12 cellular contexts compared by ENCODE assay signal in the genomic region with DNA sequence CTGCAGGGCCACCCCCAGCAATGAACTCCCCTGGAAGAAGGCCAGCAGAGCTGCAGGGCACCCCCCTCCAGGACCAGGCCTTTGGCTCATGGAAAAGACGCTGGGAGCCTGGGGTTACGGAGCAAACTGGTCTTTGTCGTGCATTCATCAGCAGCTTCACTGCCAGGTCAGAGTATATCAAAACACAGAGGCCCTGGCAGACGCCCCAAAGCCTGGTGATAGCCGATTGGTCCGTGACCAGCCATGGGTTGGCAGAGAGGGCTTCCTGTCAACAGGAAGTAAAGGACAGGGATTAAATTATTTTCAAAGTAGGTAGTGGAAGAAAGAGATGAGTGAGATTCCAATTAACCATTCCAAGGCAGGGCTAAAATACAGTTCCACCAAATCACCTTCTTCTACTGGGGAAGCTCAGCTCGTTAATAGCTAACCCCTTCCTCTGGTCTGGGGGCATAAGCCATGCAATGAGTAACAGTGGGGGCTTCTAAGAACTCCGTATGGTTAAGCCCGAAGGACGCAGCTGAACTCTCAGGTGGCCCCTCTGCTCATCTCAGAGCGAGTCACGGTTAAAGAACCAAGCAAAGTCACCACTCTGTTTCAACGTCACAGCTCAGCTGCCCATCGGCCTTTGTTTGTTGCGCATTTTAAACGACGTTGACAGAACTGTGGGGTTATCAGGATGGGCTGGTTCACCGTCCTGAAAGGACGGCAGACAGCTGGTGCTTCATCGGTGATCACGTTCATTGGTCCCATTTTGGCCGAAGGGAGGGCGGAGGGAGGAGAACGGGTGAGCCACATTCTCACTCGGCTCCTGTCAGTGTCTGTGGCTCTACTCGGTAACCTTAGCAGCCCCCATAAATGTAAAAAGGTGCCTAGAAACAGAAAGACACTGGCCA. TPM values are rescaled to one million over a fixed set of nuclear protein-coding genes. Genes with fewer than 3 reads are reported as not detected.
A peak's percentile ranks its signal among the peaks of the same experiment; 100 is the strongest.
DNase-seq lines count a peak whose midpoint lies in the region; ATAC-seq and TF ChIP-seq lines count a peak whose summit lies in the region.
"Had no signal": no experiment of that assay in that cellular context is flagged by ENCODE, and none has a peak within 500 bp of the region (broad histone marks: within the 10 kb centered on the region; RNA-seq: fewer than 3 reads in every experiment).

No MANE protein-coding gene starts in this region.

- H3K27me3 Mint-ChIP-seq in CD8-positive, alpha-beta T cell (ENCODE audit: low read depth): no peaks in the 10 kb centered on the region
- H3K27me3 Mint-ChIP-seq: activated CD4-positive, alpha-beta T cell treated with anti-CD3 and anti-CD28 coated beads, Interleukin-2, amount 10 ng/mL, durations not matched to agents 24 days and 14 days had no signal

- no peaks in the 10 kb centered on the region for H3K36me3 ChIP-seq in CD8-positive, alpha-beta T cell (ENCODE audit: insufficient read depth, low read length)
- H3K36me3 ChIP-seq in adrenal gland (replicated peaks in 1 of 2) (no peaks in the 10 kb centered on the region), heart left ventricle (no peaks in the 10 kb centered on the region)

- H3K4me3 Mint-ChIP-seq in CD8-positive, alpha-beta T cell: no peak overlapping the region
- H3K4me3 Mint-ChIP-seq: activated CD4-positive, alpha-beta T cell treated with anti-CD3 and anti-CD28 coated beads, Interleukin-2, amount 10 ng/mL, durations not matched to agents 24 days and 14 days had no signal

- peaks cover 5% of the 10 kb centered on the region for H3K4me1 ChIP-seq in CD8-positive, alpha-beta T cell (ENCODE audit: insufficient read depth, low read length)
- H3K4me1 ChIP-seq in adrenal gland (replicated peaks in 1 of 2): peaks cover 0 to 19% of the 10 kb centered on the region in 2 donors
- peaks cover 0 to 53% (median 26%) of the 10 kb centered on the region in 12 donors for H3K4me1 ChIP-seq in heart left ventricle

- no peak overlapping the region for H3K27ac ChIP-seq in CD8-positive, alpha-beta T cell (ENCODE audit: low read depth, low read length)
- peak overlapping the region in 3 of 5 donors; percentile 13 to 73 (median 65) for H3K27ac ChIP-seq in adrenal gland
- H3K27ac ChIP-seq in heart left ventricle: peak overlapping the region; percentile 57 to 95 (median 85)

- intact Hi-C loops in CD8-positive, alpha-beta T cell (cut with DNase I, micrococcal nuclease): no loop called here
- intact Hi-C loops in adrenal gland (cut with DNase I): no loop called here
- intact Hi-C loops in heart left ventricle (cut with DNase I): no loop called here

- H3K9me3 ChIP-seq in CD8-positive, alpha-beta T cell (ENCODE audit: low read length): no peaks in the 10 kb centered on the region
- H3K9me3 ChIP-seq in adrenal gland (replicated peaks in 1 of 3) (no peaks in the 10 kb centered on the region), heart left ventricle (no peaks in the 10 kb centered on the region)

- CTCF ChIA-PET in CD8-positive, alpha-beta T cell (lab: Charles Lee): interaction anchor here (0.9 kb wide), 1 partner anchor 124 kb away, joined by 3 read pairs; no protein-coding TSS in a partner anchor

- TF ChIP-seq CTCF in CD8-positive, alpha-beta T cell (IDR thresholded peaks at IDR 0.05): no peak
- no peak for TF ChIP-seq CTCF in adrenal gland (IDR thresholded peaks at IDR 0.05)
- TF ChIP-seq CTCF in heart left ventricle (IDR thresholded peaks at IDR 0.05): no peak

- WGBS in adrenal gland, 4 donors: 50 to 64% (median 63%) methylated on average over 26 of the region's 26 CpGs
- WGBS in heart left ventricle, 4 donors: 29 to 36% (median 29%) methylated on average over 26 of the region's 26 CpGs

- H3K4me3 ChIP-seq in CD8-positive, alpha-beta T cell (ENCODE audit: low read depth, low read length): no peak overlapping the region
- H3K4me3 ChIP-seq in adrenal gland (no peak overlapping the region), heart left ventricle (peak overlapping the region in 9 of 12 donors; percentile 12 to 41 (median 22))

- H3K27me3 ChIP-seq in CD8-positive, alpha-beta T cell (ENCODE audit: insufficient read depth, low read length): no peaks in the 10 kb centered on the region
- H3K27me3 ChIP-seq in adrenal gland (no peaks in the 10 kb centered on the region), heart left ventricle (no peaks in the 10 kb centered on the region)

- H3K27ac Mint-ChIP-seq in CD8-positive, alpha-beta T cell: peak overlapping the region; percentile 10
- H3K27ac Mint-ChIP-seq: activated CD4-positive, alpha-beta T cell treated with anti-CD3 and anti-CD28 coated beads, Interleukin-2, amount 10 ng/mL, durations not matched to agents 24 days and 14 days had no signal

- no peaks in the 10 kb centered on the region for H3K9me3 Mint-ChIP-seq in CD8-positive, alpha-beta T cell
- H3K9me3 Mint-ChIP-seq: activated CD4-positive, alpha-beta T cell treated with anti-CD3 and anti-CD28 coated beads, Interleukin-2, amount 10 ng/mL, durations not matched to agents 24 days and 14 days had no signal

- POLR2A ChIA-PET in CD8-positive, alpha-beta T cell (lab: Charles Lee): interaction anchor here (0.6 kb wide), 1 partner anchor 188 kb away, joined by 3 read pairs; no protein-coding TSS in a partner anchor

- H3K36me3 Mint-ChIP-seq in CD8-positive, alpha-beta T cell: peaks cover 4% of the 10 kb centered on the region

- H3K4me1 Mint-ChIP-seq in CD8-positive, alpha-beta T cell (ENCODE audit: low read depth): peaks cover 50% of the 10 kb centered on the region
- H3K4me1 Mint-ChIP-seq: activated CD4-positive, alpha-beta T cell treated with anti-CD3 and anti-CD28 coated beads, Interleukin-2, amount 10 ng/mL, durations not matched to agents 24 days and 14 days had no signal

- DNase-seq in CD8-positive, alpha-beta T cell: no peak
- DNase-seq in adrenal gland (peak in 5 of 7 donors; percentile 31 to 80 (median 41)), heart left ventricle (peak; percentile 73 to 89 (median 78)), retina (peak; percentile 62), OCI-M1 (lab: John Stamatoyannopoulos, UW) (no peak), NCI-H187 treated with DMSO at 0.1 percent for 48 hours (lab: John Stamatoyannopoulos, UW) (no peak)
- DNase-seq: activated CD4-positive, alpha-beta T cell treated with anti-CD3 and anti-CD28 coated beads, Interleukin-2, amount 10 ng/mL, durations not matched to agents 24 days and 14 days; activated naive CD4-positive, alpha-beta T cell; stimulated activated naive CD8-positive, alpha-beta T cell treated with anti-CD3 and anti-CD28 coated beads, Interleukin-15, Interleukin-2, amounts not matched to agents 100 U/mL and 50 U/mL, for 24 hours; T-helper 1 cell had no signal

- TF ChIP-seq POLR2A in adrenal gland (IDR thresholded peaks at IDR 0.05): no peak
- no peak for TF ChIP-seq POLR2A in heart left ventricle (IDR thresholded peaks at IDR 0.05)

- no peak for ATAC-seq in CD8-positive, alpha-beta T cell
- ATAC-seq in heart left ventricle (peak; percentile 75 to 88 (median 81)), GM18519 (IDR thresholded peaks at IDR 0.05; ENCODE audit: low FRiP score, unreplicated experiment) (no peak), HG02970 (IDR thresholded peaks at IDR 0.05; ENCODE audit: low FRiP score, unreplicated experiment) (no peak)
- ATAC-seq: stimulated activated naive CD8-positive, alpha-beta T cell treated with anti-CD3 and anti-CD28 coated beads, Interleukin-15, Interleukin-2, amounts not matched to agents 100 U/mL and 50 U/mL, for 24 hours had no signal

RNA-seq across cellular contexts. Expression of a gene that starts 8.8 kb away (rescaled TPM):
- total RNA-seq in CD8-positive, alpha-beta T cell: 10 to 100 TPM; 41.3 to 41.8 TPM
- total RNA-seq in adrenal gland (10 to 100 TPM in 5 of 8 donors, 1 to 10 TPM in 3; 5.8 to 17.2 (median 12.4) TPM), heart left ventricle (100 to 1,000 TPM in 7 of 9 donors, 10 to 100 TPM in 2; 50.2 to 179 (median 108) TPM)
- polyA plus RNA-seq in adrenal gland (10 to 100 TPM in 1 of 3 donors, 1 to 10 TPM in 2; 7.8 to 17.3 (median 9.6) TPM), heart left ventricle (100 to 1,000 TPM in 1 of 2 donors, 10 to 100 TPM in 1; 61.3 to 119 TPM)

Comparison
In these comparisons a context has a peak if more than half of its experiments do, and no peak if none do; other contexts are left out.
1. ATAC-seq: peak in heart left ventricle (4 of 4); none in CD8-positive, alpha-beta T cell (single experiment), GM18519 (single experiment) and HG02970 (single experiment).
2. DNase-seq: peak in adrenal gland (5 of 7), heart left ventricle (5 of 5) and retina (single experiment); none in CD8-positive, alpha-beta T cell (0 of 7), OCI-M1 (single experiment) and NCI-H187 treated with DMSO at 0.1 percent for 48 hours (single experiment).
3. H3K4me3 ChIP-seq: peak in heart left ventricle (9 of 12); none in CD8-positive, alpha-beta T cell (single experiment) and adrenal gland (0 of 4).